ENCODE assay signal across 19 cellular contexts in the genomic region with DNA sequence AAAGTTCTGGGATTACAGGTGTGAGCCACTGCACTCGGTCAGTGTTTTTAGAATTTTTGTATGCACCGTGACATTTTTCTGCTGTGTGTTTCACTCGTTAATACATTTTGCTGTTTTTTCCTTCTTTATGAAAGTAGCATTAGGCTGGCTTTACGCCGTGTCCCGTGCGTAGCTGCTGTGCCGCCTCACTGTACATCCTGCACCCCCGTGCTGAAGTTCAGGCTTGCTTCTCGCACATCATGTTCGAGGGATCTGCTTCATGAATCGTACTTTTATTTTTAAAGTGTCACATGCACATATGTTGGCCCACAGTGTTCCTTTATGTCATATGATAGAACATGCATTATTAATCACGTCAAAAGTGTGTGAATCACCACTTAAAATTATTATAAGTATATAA.
"Had no signal": no experiment of that assay in that cellular context is flagged by ENCODE, and none has a peak within 500 bp of the region (broad histone marks: within the 10 kb centered on the region; RNA-seq: fewer than 3 reads in every experiment).

No MANE protein-coding gene starts in this region.

- H3K4me3 ChIP-seq: heart left ventricle, right atrium auricular region, sigmoid colon, skin epidermis, thoracic aorta had no signal

- H3K4me1 ChIP-seq: foreskin keratinocyte, heart left ventricle, right atrium auricular region, sigmoid colon had no signal

- H3K9me3 ChIP-seq: heart left ventricle, neutrophil, right atrium auricular region, sigmoid colon, thoracic aorta had no signal

- H3K9me3 Mint-ChIP-seq: dendritic cell treated with granulocyte-macrophage colony-stimulating factor and Interleukin-4, amounts not matched to agents 40 ng/mL and 50 ng/mL, for 4 days; naive thymus-derived CD4-positive, alpha-beta T cell; stimulated activated effector memory CD8-positive, alpha-beta T cell treated with anti-CD3 and anti-CD28 coated beads, Interleukin-12 subunit alpha, Interleukin-12 subunit beta, amount 100 ng/mL, for 72 hours had no signal

- H3K27me3 Mint-ChIP-seq: dendritic cell treated with granulocyte-macrophage colony-stimulating factor and Interleukin-4, amounts not matched to agents 40 ng/mL and 50 ng/mL, for 4 days; naive thymus-derived CD4-positive, alpha-beta T cell had no signal

- H3K4me3 Mint-ChIP-seq: dendritic cell treated with granulocyte-macrophage colony-stimulating factor and Interleukin-4, amounts not matched to agents 40 ng/mL and 50 ng/mL, for 4 days; naive thymus-derived CD4-positive, alpha-beta T cell; stimulated activated effector memory CD8-positive, alpha-beta T cell treated with anti-CD3 and anti-CD28 coated beads, Interleukin-12 subunit alpha, Interleukin-12 subunit beta, amount 100 ng/mL, for 72 hours had no signal

- DNase-seq: erythroblast; foreskin keratinocyte; hippocampal formation; left colon; naive thymus-derived CD4-positive, alpha-beta T cell; sigmoid colon; stimulated activated CD4-positive, alpha-beta T cell treated with anti-CD3 and anti-CD28 coated beads, Interleukin-12 subunit alpha, Interleukin-12 subunit beta, amount 100 ng/mL, for 4 hours; stimulated activated CD4-positive, alpha-beta T cell treated with anti-CD3 and anti-CD28 coated beads, Interleukin-2, amount 100 ng/mL, for 48 hours; stimulated activated CD8-positive, alpha-beta memory T cell treated with anti-CD3 and anti-CD28 coated beads, Interleukin-4, amount 100 ng/mL, for 48 hours; stimulated activated naive CD8-positive, alpha-beta T cell treated with anti-CD3 and anti-CD28 coated beads, Interleukin-15, Interleukin-2, amounts not matched to agents 100 U/mL and 50 U/mL, for 24 hours; substantia nigra; trophoblast cell had no signal

- H3K27ac Mint-ChIP-seq: dendritic cell treated with granulocyte-macrophage colony-stimulating factor and Interleukin-4, amounts not matched to agents 40 ng/mL and 50 ng/mL, for 4 days; naive thymus-derived CD4-positive, alpha-beta T cell; stimulated activated effector memory CD8-positive, alpha-beta T cell treated with anti-CD3 and anti-CD28 coated beads, Interleukin-12 subunit alpha, Interleukin-12 subunit beta, amount 100 ng/mL, for 72 hours had no signal

- H3K27me3 ChIP-seq: foreskin keratinocyte, heart left ventricle, neutrophil, right atrium auricular region, sigmoid colon had no signal

- ATAC-seq: foreskin keratinocyte; heart left ventricle; left colon; naive thymus-derived CD4-positive, alpha-beta T cell; stimulated activated effector memory CD8-positive, alpha-beta T cell treated with anti-CD3 and anti-CD28 coated beads, Interleukin-12 subunit alpha, Interleukin-12 subunit beta, amount 100 ng/mL, for 72 hours; stimulated activated naive CD8-positive, alpha-beta T cell treated with anti-CD3 and anti-CD28 coated beads, Interleukin-15, Interleukin-2, amounts not matched to agents 100 U/mL and 50 U/mL, for 24 hours had no signal

- H3K27ac ChIP-seq: foreskin keratinocyte, heart left ventricle, neutrophil, right atrium auricular region, sigmoid colon, skin epidermis, thoracic aorta had no signal
